13 cellular contexts compared by ENCODE assay signal in genomic region chr17:59353936-59354755, GRCh38. TPM values are rescaled to one million over a fixed set of nuclear protein-coding genes. Genes with fewer than 3 reads are reported as not detected.
DNase-seq lines count a peak whose midpoint lies in the region; ATAC-seq and TF ChIP-seq lines count a peak whose summit lies in the region.
"Had no signal": no experiment of that assay in that cellular context is flagged by ENCODE, and none has a peak within 500 bp of the region (broad histone marks: within the 10 kb centered on the region; RNA-seq: fewer than 3 reads in every experiment).

No MANE protein-coding gene starts in this region.

- H3K4me3 ChIP-seq in right cardiac atrium (ENCODE audit: low read length) (no peak overlapping the region), esophagus squamous epithelium (no peak overlapping the region)
- H3K4me3 ChIP-seq: transverse colon had no signal

- intact Hi-C loops in right cardiac atrium (cut with DNase I) (no loop called here), esophagus squamous epithelium (cut with DNase I) (no loop called here)

- POLR2A ChIA-PET in T-cell (lab: Charles Lee): no interaction called here

- H3K4me1 ChIP-seq in right cardiac atrium (ENCODE audit: control insufficient read depth, insufficient read depth, low read length) (peaks cover 30% of the 10 kb centered on the region), esophagus squamous epithelium (peaks cover 9 to 85% (median 28%) of the 10 kb centered on the region in 3 donors)

- TF ChIP-seq CTCF in esophagus squamous epithelium (IDR thresholded peaks at IDR 0.05): no peak

- ATAC-seq in T-cell (replicated peaks in 1 of 4): no peak
- ATAC-seq in right cardiac atrium: peak; percentile 14 to 26

- H3K27me3 Mint-ChIP-seq in T-cell: no peaks in the 10 kb centered on the region

- peak overlapping the region; percentile 50 to 83 for H3K27ac Mint-ChIP-seq in T-cell

- peaks cover 0 to 4% (median 0%) of the 10 kb centered on the region in 3 donors for H3K9me3 Mint-ChIP-seq in T-cell

- H3K27me3 ChIP-seq in right cardiac atrium (ENCODE audit: control insufficient read depth, insufficient read depth) (no peaks in the 10 kb centered on the region), esophagus squamous epithelium (no peaks in the 10 kb centered on the region)
- H3K27me3 ChIP-seq: transverse colon had no signal

- peaks cover 75 to 81% (median 79%) of the 10 kb centered on the region in 3 donors for H3K4me1 Mint-ChIP-seq in T-cell

- H3K9me3 ChIP-seq in right cardiac atrium (ENCODE audit: control insufficient read depth, low read length) (no peaks in the 10 kb centered on the region), esophagus squamous epithelium (no peaks in the 10 kb centered on the region)
- H3K9me3 ChIP-seq: transverse colon had no signal

- 73% methylated on average over 9 of the region's 9 CpGs for WGBS in right cardiac atrium
- WGBS in esophagus squamous epithelium, 2 donors: 67 to 80% methylated on average over 9 of the region's 9 CpGs

- H3K36me3 ChIP-seq in esophagus squamous epithelium: peaks cover 0 to 37% (median 0%) of the 10 kb centered on the region in 3 donors

- peak; percentile 52 for DNase-seq in NCI-H2107 treated with DMSO at 0.1 percent for 48 hours (lab: John Stamatoyannopoulos, UW; ENCODE audit: unreplicated experiment)
- DNase-seq in NCI-H2107 (lab: John Stamatoyannopoulos, UW): no peak
- no peak for DNase-seq in T-cell
- DNase-seq in right cardiac atrium: no peak
- no peak for DNase-seq in SKM-1 treated with dmso at 0.1 percent for 144 hours (lab: John Stamatoyannopoulos, UW; ENCODE audit: unreplicated experiment)
- DNase-seq in inferior parietal cortex (ENCODE audit: extremely low spot score): no peak
- DNase-seq in esophagus squamous epithelium (lab: John Stamatoyannopoulos, UW): no peak
- DNase-seq: 8988T; activated effector memory CD4-positive, alpha-beta T cell treated with Interleukin-2 at 50 U/mL for 16 hours; central memory CD4-positive, alpha-beta T cell; NCI-H1105; transverse colon had no signal

- H3K27ac ChIP-seq in right cardiac atrium (ENCODE audit: low read length) (peak overlapping the region; percentile 13), temporal lobe (ENCODE audit: low read depth, low read length) (peak overlapping the region; percentile 62), esophagus squamous epithelium (peak overlapping the region in 1 of 4 donors; percentile 57)

- CTCF ChIA-PET in T-cell (lab: Charles Lee): interaction anchor here in 1 of 2 donors (0.7 kb wide), 2 partner anchors 21 to 175 kb away, joined by 3 to 4 read pairs; no protein-coding TSS in a partner anchor

- H3K4me3 Mint-ChIP-seq in T-cell: no peak overlapping the region

- peaks cover 50% of the 10 kb centered on the region for H3K36me3 Mint-ChIP-seq in T-cell

- TF ChIP-seq POLR2A in esophagus squamous epithelium (IDR thresholded peaks at IDR 0.05): no peak

RNA-seq across cellular contexts. Expression of gene YPEL2, which starts 22.7 kb away (rescaled TPM):
- total RNA-seq in T-cell (10 to 100 TPM; 29.7 to 58.5 (median 52.0) TPM), right cardiac atrium (10 to 100 TPM; 14.5 to 33.9 (median 23.2) TPM), temporal lobe (7.4 TPM), esophagus squamous epithelium (10 to 100 TPM in 2 of 4 donors, 1 to 10 TPM in 2; 5.5 to 18.3 (median 11.2) TPM)
- 12.5 TPM for polyA plus RNA-seq in right cardiac atrium

Comparison
In these comparisons a context has a peak if more than half of its experiments do, and no peak if none do; other contexts are left out.
1. ATAC-seq: peak in right cardiac atrium (2 of 2); none in T-cell (0 of 4).